10 cellular contexts compared by ENCODE assay signal in the genomic region with DNA sequence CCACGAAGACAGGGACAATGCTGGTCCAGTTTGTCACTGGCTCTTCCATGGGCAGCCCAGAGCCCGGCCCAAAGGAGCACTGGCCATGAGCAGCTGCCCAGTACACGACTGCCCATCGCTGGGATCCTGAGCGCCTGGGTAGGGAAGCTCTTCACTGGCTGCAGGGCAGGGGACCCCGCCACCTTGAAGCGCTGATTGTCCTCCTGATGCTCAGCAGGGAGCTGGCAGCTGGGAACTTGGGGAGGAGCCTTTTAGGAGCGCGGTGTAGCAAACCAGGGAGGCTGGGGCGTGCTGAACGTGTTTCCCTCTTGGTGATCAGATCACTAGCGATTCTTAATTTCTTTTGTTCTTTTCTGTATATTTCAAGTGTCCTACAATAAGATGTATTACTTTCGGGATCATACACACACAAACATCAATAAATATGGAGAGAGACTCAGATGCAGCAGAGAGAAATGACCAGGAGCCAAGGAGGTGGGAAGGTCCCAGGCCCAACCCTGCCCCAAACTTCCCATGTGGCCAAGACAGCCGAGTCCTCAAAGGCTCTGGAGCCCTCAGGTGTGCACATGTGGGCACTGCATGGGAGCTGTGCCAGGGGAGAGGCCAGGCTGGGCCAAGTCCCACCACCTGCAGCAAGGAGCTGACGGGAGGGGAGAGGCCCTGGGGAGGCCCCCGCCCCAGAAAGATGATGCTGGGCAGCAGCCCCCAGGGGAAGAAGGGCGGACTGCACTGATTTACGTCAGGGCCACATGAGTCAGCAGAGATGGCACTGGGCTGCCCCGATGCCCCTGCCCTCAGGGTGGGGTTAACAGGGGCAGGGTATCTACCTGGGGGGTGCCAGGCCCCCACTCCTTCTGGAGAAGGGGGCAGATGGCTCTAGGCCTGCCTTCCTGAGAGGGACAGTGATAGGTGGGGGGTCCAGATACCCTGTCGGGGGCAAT. TPM values are rescaled to one million over a fixed set of nuclear protein-coding genes. Genes with fewer than 3 reads are reported as not detected.
DNase-seq lines count a peak whose midpoint lies in the region; ATAC-seq and TF ChIP-seq lines count a peak whose summit lies in the region.
"Had no signal": no experiment of that assay in that cellular context is flagged by ENCODE, and none has a peak within 500 bp of the region (broad histone marks: within the 10 kb centered on the region; RNA-seq: fewer than 3 reads in every experiment).

No MANE protein-coding gene starts in this region.

- no peak overlapping the region for H3K27ac Mint-ChIP-seq in activated CD8-positive, alpha-beta T cell treated with anti-CD3 and anti-CD28 coated beads, Interleukin-2, amount 10 ng/mL, durations not matched to agents 7 days and 5 days
- no peak overlapping the region for H3K27ac Mint-ChIP-seq in naive B cell

- H3K27me3 Mint-ChIP-seq in activated CD8-positive, alpha-beta T cell treated with anti-CD3 and anti-CD28 coated beads, Interleukin-2, amount 10 ng/mL, durations not matched to agents 7 days and 5 days (ENCODE audit: low read depth) = peaks cover 30% of the 10 kb centered on the region
- H3K27me3 Mint-ChIP-seq in naive B cell = peaks cover 8 to 32% (median 30%) of the 10 kb centered on the region in 3 donors

- H3K9ac ChIP-seq in Karpas-422 (ENCODE audit: low read length) = no peak overlapping the region
- H3K9ac ChIP-seq: KMS-11 had no signal

- intact Hi-C loops in spleen (cut with DNase I; ENCODE audit: low total_unique reads) = no loop called here

- TF ChIP-seq POLR2A in spleen (IDR thresholded peaks at IDR 0.05) = no peak

- H3K9me2 ChIP-seq in Karpas-422 (replicated peaks; ENCODE audit: insufficient read depth, low read length) = no peaks in the 10 kb centered on the region

- CTCF ChIA-PET in activated CD8-positive, alpha-beta T cell treated with anti-CD3 and anti-CD28 coated beads, Interleukin-2, amount 10 ng/mL, durations not matched to agents 7 days and 5 days (lab: Charles Lee) = interaction anchor here (1.2 kb wide), 1 partner anchor 40 kb away, joined by 3 read pairs; no protein-coding TSS in a partner anchor

- 60 to 70% (median 66%) methylated on average over 17 to 20 of the region's 20 CpGs for WGBS in spleen, 5 donors

- no peaks in the 10 kb centered on the region for H3K9me3 ChIP-seq in Karpas-422 (ENCODE audit: low read length)
- no peaks in the 10 kb centered on the region for H3K9me3 ChIP-seq in spleen

- no peak for ATAC-seq in activated CD8-positive, alpha-beta T cell treated with anti-CD3 and anti-CD28 coated beads, Interleukin-2, amount 10 ng/mL, durations not matched to agents 7 days and 5 days
- ATAC-seq in naive B cell (ENCODE audit: low read depth in 2 of 2) = no peak

- H3K36me3 ChIP-seq in Karpas-422 (ENCODE audit: insufficient read depth, low read length) (no peaks in the 10 kb centered on the region), spleen (no peaks in the 10 kb centered on the region)

- no peaks in the 10 kb centered on the region for H4K20me1 ChIP-seq in Karpas-422 (ENCODE audit: insufficient read depth, low read depth, low read length)

- no peaks in the 10 kb centered on the region for H3K36me3 Mint-ChIP-seq in activated CD8-positive, alpha-beta T cell treated with anti-CD3 and anti-CD28 coated beads, Interleukin-2, amount 10 ng/mL, durations not matched to agents 7 days and 5 days (ENCODE audit: low read depth)
- H3K36me3 Mint-ChIP-seq in naive B cell = peaks cover 0 to under 1% of the 10 kb centered on the region in 2 donors

- no peak for TF ChIP-seq CTCF in spleen (IDR thresholded peaks at IDR 0.05 in 8 of 11, conservative IDR thresholded peaks at IDR 0.05 in 3 of 11)

- H3K4me3 Mint-ChIP-seq in activated CD8-positive, alpha-beta T cell treated with anti-CD3 and anti-CD28 coated beads, Interleukin-2, amount 10 ng/mL, durations not matched to agents 7 days and 5 days = peak overlapping the region; percentile 62
- peak overlapping the region in 7 of 8 donors; percentile 41 to 83 (median 56) for H3K4me3 Mint-ChIP-seq in naive B cell

- POLR2A ChIA-PET in activated CD8-positive, alpha-beta T cell treated with anti-CD3 and anti-CD28 coated beads, Interleukin-2, amount 10 ng/mL, durations not matched to agents 7 days and 5 days (lab: Charles Lee) = interaction anchor here (1.0 kb wide), 1 partner anchor 48 kb away, joined by 3 read pairs; no protein-coding TSS in a partner anchor

- H2AFZ ChIP-seq in Karpas-422 (ENCODE audit: low read length) = no peak overlapping the region

- peaks cover 7% of the 10 kb centered on the region for H3K4me1 Mint-ChIP-seq in activated CD8-positive, alpha-beta T cell treated with anti-CD3 and anti-CD28 coated beads, Interleukin-2, amount 10 ng/mL, durations not matched to agents 7 days and 5 days (ENCODE audit: low read depth)
- peaks cover 16 to 35% (median 23%) of the 10 kb centered on the region in 3 donors for H3K4me1 Mint-ChIP-seq in naive B cell

- H3K27me3 ChIP-seq in Karpas-422 (ENCODE audit: low read length) (no peaks in the 10 kb centered on the region), spleen (replicated peaks in 1 of 7) (peaks cover 4 to 93% (median 60%) of the 10 kb centered on the region in 7 donors)

- H3K79me2 ChIP-seq in Karpas-422 (ENCODE audit: low read length) = no peaks in the 10 kb centered on the region

- no peak overlapping the region for H3K4me2 ChIP-seq in Karpas-422 (ENCODE audit: low read depth, low read length, poor library complexity, severe bottlenecking)
- H3K4me2 ChIP-seq: KMS-11 had no signal

- H3K9me3 Mint-ChIP-seq in activated CD8-positive, alpha-beta T cell treated with anti-CD3 and anti-CD28 coated beads, Interleukin-2, amount 10 ng/mL, durations not matched to agents 7 days and 5 days (ENCODE audit: insufficient read depth) = no peaks in the 10 kb centered on the region
- peaks cover 0 to 4% (median 0%) of the 10 kb centered on the region in 7 donors for H3K9me3 Mint-ChIP-seq in naive B cell

- H3K27ac ChIP-seq in Karpas-422 (ENCODE audit: low read length) (no peak overlapping the region), spleen (no peak overlapping the region)
- H3K27ac ChIP-seq: KMS-11 had no signal

- DNase-seq in NCI-H1092 treated with DMSO at 0.1 percent for 48 hours (lab: John Stamatoyannopoulos, UW) (peak; percentile 21), NCI-H1092 (lab: John Stamatoyannopoulos, UW) (no peak), Karpas-422 (peak; percentile 60), naive B cell (no peak), activated T-cell treated with anti-CD3 and anti-CD28 coated beads for 4 hours (no peak), spleen (no peak), MV-4-11 (lab: John Stamatoyannopoulos, UW) (no peak)
- no peak for DNase-seq in activated CD8-positive, alpha-beta T cell treated with anti-CD3 and anti-CD28 coated beads, Interleukin-2, amount 10 ng/mL, durations not matched to agents 7 days and 5 days
- DNase-seq: effector memory CD4-positive, alpha-beta T cell had no signal

- H3K4me3 ChIP-seq in Karpas-422 (ENCODE audit: low read length) (no peak overlapping the region), spleen (no peak overlapping the region)

- H3K4me1 ChIP-seq in Karpas-422 (ENCODE audit: low read length) (no peaks in the 10 kb centered on the region), spleen (peaks cover 0 to 22% (median 11%) of the 10 kb centered on the region in 6 donors)

RNA-seq across cellular contexts. Expression of gene L1CAM, which starts 1.6 kb away (rescaled TPM):
- total RNA-seq in Karpas-422 (2014; rRNA removed; shearing (Covaris generic); ENCODE audit: low replicate concordance) = not detected in 2 replicates
- 1 to 10 TPM; 7.1 to 7.5 TPM for total RNA-seq in activated CD8-positive, alpha-beta T cell treated with anti-CD3 and anti-CD28 coated beads, Interleukin-2, amount 10 ng/mL, durations not matched to agents 7 days and 5 days
- polyA plus RNA-seq in naive B cell (ENCODE audit: low read depth in 6 of 6) (1 to 10 TPM in 5 of 6 donors, not detected in 1; 1.1 to 2.1 (median 1.2) TPM), spleen (1 to 10 TPM; 1.6 to 3.4 (median 3.2) TPM)
- 1 to 10 TPM; 1.2 to 5.1 (median 2.2) TPM for total RNA-seq in spleen

RNA-seq across cellular contexts. Expression of gene AVPR2, which starts 20.1 kb away (rescaled TPM):
- total RNA-seq in Karpas-422 (2014; rRNA removed; shearing (Covaris generic); ENCODE audit: low replicate concordance) = not detected in 2 replicates
- total RNA-seq in activated CD8-positive, alpha-beta T cell treated with anti-CD3 and anti-CD28 coated beads, Interleukin-2, amount 10 ng/mL, durations not matched to agents 7 days and 5 days = not detected
- under 1 TPM in 1 of 6 donors, not detected in 5; 0.25 TPM for polyA plus RNA-seq in naive B cell (ENCODE audit: low read depth in 6 of 6)
- total RNA-seq in spleen = under 1 TPM in 1 of 7 donors, not detected in 6; 0.52 TPM
- under 1 TPM; 0.22 to 0.77 (median 0.26) TPM for polyA plus RNA-seq in spleen

RNA-seq across cellular contexts. Expression of gene ARHGAP4, which starts 41.7 kb away (rescaled TPM):
- total RNA-seq in Karpas-422 (2014; rRNA removed; shearing (Covaris generic); ENCODE audit: low replicate concordance) = 104 and 218 TPM in 2 replicates
- total RNA-seq in activated CD8-positive, alpha-beta T cell treated with anti-CD3 and anti-CD28 coated beads, Interleukin-2, amount 10 ng/mL, durations not matched to agents 7 days and 5 days = 100 to 1,000 TPM; 317 to 324 TPM
- 100 to 1,000 TPM in 2 of 6 donors, 10 to 100 TPM in 4; 71.5 to 147 (median 83.5) TPM for polyA plus RNA-seq in naive B cell (ENCODE audit: low read depth in 6 of 6)
- total RNA-seq in spleen = 100 to 1,000 TPM; 176 to 317 (median 236) TPM
- 100 to 1,000 TPM; 297 to 713 (median 635) TPM for polyA plus RNA-seq in spleen

RNA-seq across cellular contexts. Expression of gene NAA10, which starts 50.4 kb away (rescaled TPM):
- total RNA-seq in Karpas-422 (2014; rRNA removed; shearing (Covaris generic); ENCODE audit: low replicate concordance) = 103 and 144 TPM in 2 replicates
- total RNA-seq in activated CD8-positive, alpha-beta T cell treated with anti-CD3 and anti-CD28 coated beads, Interleukin-2, amount 10 ng/mL, durations not matched to agents 7 days and 5 days = 100 to 1,000 TPM in 1 of 2 experiments, 10 to 100 TPM in 1; 98.9 to 106 TPM
- polyA plus RNA-seq in naive B cell (ENCODE audit: low read depth in 6 of 6) (10 to 100 TPM; 52.6 to 98.7 (median 61.0) TPM), spleen (100 to 1,000 TPM; 123 to 174 (median 168) TPM)
- total RNA-seq in spleen = 10 to 100 TPM; 56.4 to 89.1 (median 85.5) TPM

RNA-seq across cellular contexts. Expression of gene PDZD4, which starts 54.1 kb away (rescaled TPM):
- total RNA-seq in Karpas-422 (2014; rRNA removed; shearing (Covaris generic); ENCODE audit: low replicate concordance) = not detected in 2 replicates
- under 1 TPM; 0.10 to 0.16 TPM for total RNA-seq in activated CD8-positive, alpha-beta T cell treated with anti-CD3 and anti-CD28 coated beads, Interleukin-2, amount 10 ng/mL, durations not matched to agents 7 days and 5 days
- under 1 TPM in 1 of 6 donors, not detected in 5; 0.38 TPM for polyA plus RNA-seq in naive B cell (ENCODE audit: low read depth in 6 of 6)
- total RNA-seq in spleen = 10 to 100 TPM in 5 of 7 donors, 1 to 10 TPM in 2; 6.4 to 15.4 (median 10.7) TPM
- 10 to 100 TPM in 1 of 3 donors, 1 to 10 TPM in 2; 3.7 to 21.8 (median 9.4) TPM for polyA plus RNA-seq in spleen

Comparison
In these comparisons a context has a peak if more than half of its experiments do, and no peak if none do; other contexts are left out.
1. DNase-seq: peak in NCI-H1092 treated with DMSO at 0.1 percent for 48 hours (single experiment) and Karpas-422 (single experiment); none in NCI-H1092 (single experiment), activated CD8-positive, alpha-beta T cell treated with anti-CD3 and anti-CD28 coated beads, Interleukin-2, amount 10 ng/mL, durations not matched to agents 7 days and 5 days (single experiment), naive B cell (single experiment), activated T-cell treated with anti-CD3 and anti-CD28 coated beads for 4 hours (single experiment), spleen (single experiment) and MV-4-11 (single experiment).